Comparison of ENCODE assay signal across 19 cellular contexts in genomic region chr12:55780695-55781094, GRCh38. TPM values are rescaled to one million over a fixed set of nuclear protein-coding genes. Genes with fewer than 3 reads are reported as not detected.
DNase-seq lines count a peak whose midpoint lies in the region; ATAC-seq and TF ChIP-seq lines count a peak whose summit lies in the region.
"Had no signal": no experiment of that assay in that cellular context is flagged by ENCODE, and none has a peak within 500 bp of the region (broad histone marks: within the 10 kb centered on the region; RNA-seq: fewer than 3 reads in every experiment).

No MANE protein-coding gene starts in this region.

- peaks cover 35% of the 10 kb centered on the region for H3K36me3 ChIP-seq in mammary epithelial cell (ENCODE audit: insufficient read depth, low read length)

- peaks cover 54% of the 10 kb centered on the region for H3K36me3 Mint-ChIP-seq in activated naive CD4-positive, alpha-beta T cell treated with anti-CD3 and anti-CD28 coated beads, Interleukin-2, amount 10 ng/mL, durations not matched to agents 7 days and 5 days
- peaks cover 2% of the 10 kb centered on the region for H3K36me3 Mint-ChIP-seq in T-helper 17 cell (ENCODE audit: low read depth)

- BruUV-seq in mammary epithelial cell (replicated peaks; lab: Mats Ljungman, UMichigan): no TSS peak

- peak overlapping the region; percentile 14 for H3K27ac Mint-ChIP-seq in activated naive CD4-positive, alpha-beta T cell treated with anti-CD3 and anti-CD28 coated beads, Interleukin-2, amount 10 ng/mL, durations not matched to agents 7 days and 5 days
- peak overlapping the region; percentile 86 for H3K27ac Mint-ChIP-seq in T-helper 17 cell

- no peak overlapping the region for H2AFZ ChIP-seq in mammary epithelial cell (ENCODE audit: low read depth, low read length)

- peaks cover 15% of the 10 kb centered on the region for H3K79me2 ChIP-seq in mammary epithelial cell (ENCODE audit: insufficient read depth, low read length)

- no peak overlapping the region for H3K4me3 Mint-ChIP-seq in activated naive CD4-positive, alpha-beta T cell treated with anti-CD3 and anti-CD28 coated beads, Interleukin-2, amount 10 ng/mL, durations not matched to agents 7 days and 5 days
- no peak overlapping the region for H3K4me3 Mint-ChIP-seq in T-helper 17 cell
- H3K4me3 Mint-ChIP-seq: CD8-positive, alpha-beta memory T cell; endodermal cell; neural crest cell had no signal

- TF ChIP-seq CTCF in mammary epithelial cell (conservative IDR thresholded peaks at IDR 0.05 in 1 of 2, IDR thresholded peaks at IDR 0.05 in 1 of 2; ENCODE audit: extremely low read depth in 1 of 2, insufficient read depth in 1 of 2, low read depth in 1 of 2, low read length in 2 of 2): no peak

- H3K9me3 ChIP-seq in T-helper 17 cell (ENCODE audit: control insufficient read depth, low read length, poor library complexity, severe bottlenecking) (no peaks in the 10 kb centered on the region), mammary epithelial cell (replicated peaks; ENCODE audit: insufficient read depth, low read length) (no peaks in the 10 kb centered on the region)
- H3K9me3 ChIP-seq: stomach had no signal

- no peak overlapping the region for H3K4me3 ChIP-seq in mammary epithelial cell (replicated peaks in 1 of 3; ENCODE audit: insufficient read depth in 1 of 3, low read depth in 2 of 3, low read length in 3 of 3)
- H3K4me3 ChIP-seq: stomach had no signal

- H3K27me3 ChIP-seq in mammary epithelial cell (ENCODE audit: insufficient read depth, low read length): no peaks in the 10 kb centered on the region
- H3K27me3 ChIP-seq: stomach had no signal

- peak; percentile 72 for ATAC-seq in T-helper 17 cell
- no peak for ATAC-seq in HG02885 (IDR thresholded peaks at IDR 0.05; ENCODE audit: poor library complexity, unreplicated experiment)
- ATAC-seq in GM21390 (IDR thresholded peaks at IDR 0.05; ENCODE audit: unreplicated experiment): no peak

- no peaks in the 10 kb centered on the region for H3K27me3 Mint-ChIP-seq in activated naive CD4-positive, alpha-beta T cell treated with anti-CD3 and anti-CD28 coated beads, Interleukin-2, amount 10 ng/mL, durations not matched to agents 7 days and 5 days
- no peaks in the 10 kb centered on the region for H3K27me3 Mint-ChIP-seq in T-helper 17 cell
- H3K27me3 Mint-ChIP-seq: CD8-positive, alpha-beta memory T cell had no signal

- H3K4me1 ChIP-seq in mammary epithelial cell (ENCODE audit: insufficient read depth, low read length): no peaks in the 10 kb centered on the region

- H3K9ac ChIP-seq in mammary epithelial cell (ENCODE audit: insufficient read depth, low read length): no peak overlapping the region

- H3K4me1 Mint-ChIP-seq in activated naive CD4-positive, alpha-beta T cell treated with anti-CD3 and anti-CD28 coated beads, Interleukin-2, amount 10 ng/mL, durations not matched to agents 7 days and 5 days: peaks cover 4% of the 10 kb centered on the region
- peaks cover 16% of the 10 kb centered on the region for H3K4me1 Mint-ChIP-seq in T-helper 17 cell

- in situ Hi-C loops in mammary epithelial cell (cut with MboI; ENCODE audit: low sequenced_read_pairs in 2 of 2): no loop called here

- CTCF ChIA-PET in activated naive CD4-positive, alpha-beta T cell treated with anti-CD3 and anti-CD28 coated beads, Interleukin-2, amount 10 ng/mL, durations not matched to agents 7 days and 5 days (lab: Charles Lee): no interaction called here
- CTCF ChIA-PET in mammary epithelial cell (lab: Charles Lee; ENCODE audit: low non-redundant PET): no interaction called here

- no peak for DNase-seq in activated naive CD4-positive, alpha-beta T cell treated with anti-CD3 and anti-CD28 coated beads, Interleukin-2, amount 10 ng/mL, durations not matched to agents 7 days and 5 days
- DNase-seq in activated naive CD4-positive, alpha-beta T cell (lab: John Stamatoyannopoulos, UW): no peak
- DNase-seq in T-helper 17 cell (no peak), mammary epithelial cell (peak; percentile 43), ecto neural progenitor cell (ENCODE audit: low spot score) (no peak), NCI-H524 treated with DMSO at 0.1 percent for 48 hours (lab: John Stamatoyannopoulos, UW) (no peak)
- DNase-seq: activated CD4-positive, alpha-beta T cell treated with anti-CD3 and anti-CD28 coated beads for 4 hours; caudate nucleus; CD8-positive, alpha-beta memory T cell; endodermal cell; hypothalamus; midbrain; NCI-H2029; NCI-H510A; SHP77; stomach had no signal

- WGBS in mammary epithelial cell (ENCODE audit: low coverage, missing lambda C conversion rate): 80% methylated on average over 2 of the region's 2 CpGs

- H4K20me1 ChIP-seq in mammary epithelial cell (ENCODE audit: insufficient read depth, low read length): no peaks in the 10 kb centered on the region

- no peak overlapping the region for H3K27ac ChIP-seq in mammary epithelial cell (ENCODE audit: insufficient read depth, low read depth, low read length)
- H3K27ac ChIP-seq: stomach had no signal

- H3K9me3 Mint-ChIP-seq in activated naive CD4-positive, alpha-beta T cell treated with anti-CD3 and anti-CD28 coated beads, Interleukin-2, amount 10 ng/mL, durations not matched to agents 7 days and 5 days: no peaks in the 10 kb centered on the region
- H3K9me3 Mint-ChIP-seq: CD8-positive, alpha-beta memory T cell; endodermal cell; neural crest cell had no signal

- dilution Hi-C loops in mammary epithelial cell (cut with HindIII; ENCODE audit: low sequenced_read_pairs): no loop called here

- intact Hi-C loops in mammary epithelial cell (cut with micrococcal nuclease): no loop called here

- H3K4me2 ChIP-seq in mammary epithelial cell (ENCODE audit: insufficient read depth, low read depth, low read length): no peak overlapping the region

RNA-seq across cellular contexts. Expression of gene SARNP, which starts 36.8 kb away (rescaled TPM):
- total RNA-seq in T-helper 17 cell (10 to 100 TPM; 37.3 to 38.5 TPM), mammary epithelial cell (10 to 100 TPM; 34.7 to 72.9 TPM)
- polyA plus RNA-seq in mammary epithelial cell: 71.6 TPM
- polyA minus RNA-seq in mammary epithelial cell: 51.4 TPM

RNA-seq across cellular contexts. Expression of gene ORMDL2, which starts 37.1 kb away (rescaled TPM):
- total RNA-seq in T-helper 17 cell: 10 to 100 TPM; 16.3 to 20.5 TPM
- 10 to 100 TPM; 24.3 to 91.3 TPM for total RNA-seq in mammary epithelial cell
- polyA plus RNA-seq in mammary epithelial cell: 97.6 TPM
- polyA minus RNA-seq in mammary epithelial cell: 105 TPM

RNA-seq across cellular contexts. Expression of gene GDF11, which starts 37.8 kb away (rescaled TPM):
- total RNA-seq in T-helper 17 cell (1 to 10 TPM; 6.7 to 9.5 TPM), mammary epithelial cell (10 to 100 TPM in 1 of 2 donors, 1 to 10 TPM in 1; 2.2 to 11.1 TPM)
- polyA plus RNA-seq in mammary epithelial cell: 8.1 TPM
- polyA minus RNA-seq in mammary epithelial cell: 7.4 TPM

RNA-seq across cellular contexts. Expression of gene DNAJC14, which starts 48.7 kb away (rescaled TPM):
- total RNA-seq in T-helper 17 cell: 10 to 100 TPM; 15.2 to 20.5 TPM
- 10 to 100 TPM; 24.3 to 40.8 TPM for total RNA-seq in mammary epithelial cell
- polyA plus RNA-seq in mammary epithelial cell: 7.5 TPM
- 64.0 TPM for polyA minus RNA-seq in mammary epithelial cell

RNA-seq across cellular contexts. Expression of gene CD63, which starts 51.9 kb away (rescaled TPM):
- 10 to 100 TPM; 83.3 to 83.9 TPM for total RNA-seq in T-helper 17 cell
- 100 to 1,000 TPM; 552 to 814 TPM for total RNA-seq in mammary epithelial cell
- 822 TPM for polyA plus RNA-seq in mammary epithelial cell
- 467 TPM for polyA minus RNA-seq in mammary epithelial cell
